In the genomic region with DNA sequence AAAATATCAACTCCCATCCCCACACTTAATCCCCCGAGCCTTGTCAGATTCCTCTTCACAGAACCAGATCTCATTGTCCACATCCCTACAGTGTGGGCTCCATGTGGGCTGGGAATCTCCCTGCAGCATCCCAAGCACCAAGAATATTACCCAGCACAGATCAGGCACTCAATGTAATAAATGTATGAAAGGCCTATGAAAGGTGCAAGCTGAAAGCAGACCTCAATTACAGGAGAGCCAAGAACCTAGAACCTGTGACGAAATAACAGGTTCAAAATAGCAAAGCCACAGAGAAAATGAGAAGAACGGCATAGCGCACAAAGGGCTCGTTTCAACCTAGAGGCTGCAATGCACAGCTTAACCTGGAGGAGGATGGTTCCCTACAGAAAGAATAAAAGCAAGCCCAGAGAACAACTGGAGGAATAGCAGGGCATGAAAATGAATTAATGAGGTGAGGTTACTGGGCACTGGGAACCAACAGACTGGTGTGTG, we compare ENCODE assay signal across 1 cellular context.
A peak's percentile ranks its signal among the peaks of the same experiment; 100 is the strongest.
TF ChIP-seq lines count a peak whose summit lies in the region.

No MANE protein-coding gene starts in this region.

TF ChIP-seq in HepG2, 621 proteins besides CTCF, POLR2A, EP300 and RAD21 (continued from another document):
- TF ChIP-seq, protein P1, sequence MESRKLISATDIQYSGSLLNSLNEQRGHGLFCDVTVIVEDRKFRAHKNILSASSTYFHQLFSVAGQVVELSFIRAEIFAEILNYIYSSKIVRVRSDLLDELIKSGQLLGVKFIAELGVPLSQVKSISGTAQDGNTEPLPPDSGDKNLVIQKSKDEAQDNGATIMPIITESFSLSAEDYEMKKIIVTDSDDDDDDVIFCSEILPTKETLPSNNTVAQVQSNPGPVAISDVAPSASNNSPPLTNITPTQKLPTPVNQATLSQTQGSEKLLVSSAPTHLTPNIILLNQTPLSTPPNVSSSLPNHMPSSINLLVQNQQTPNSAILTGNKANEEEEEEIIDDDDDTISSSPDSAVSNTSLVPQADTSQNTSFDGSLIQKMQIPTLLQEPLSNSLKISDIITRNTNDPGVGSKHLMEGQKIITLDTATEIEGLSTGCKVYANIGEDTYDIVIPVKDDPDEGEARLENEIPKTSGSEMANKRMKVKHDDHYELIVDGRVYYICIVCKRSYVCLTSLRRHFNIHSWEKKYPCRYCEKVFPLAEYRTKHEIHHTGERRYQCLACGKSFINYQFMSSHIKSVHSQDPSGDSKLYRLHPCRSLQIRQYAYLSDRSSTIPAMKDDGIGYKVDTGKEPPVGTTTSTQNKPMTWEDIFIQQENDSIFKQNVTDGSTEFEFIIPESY (CRISPR knock-in tag; IDR thresholded peaks at IDR 0.05) = peak; percentile 97
- TF ChIP-seq ZNF354B (CRISPR knock-in tag; IDR thresholded peaks at IDR 0.05) = no peak
- TF ChIP-seq, protein P2, sequence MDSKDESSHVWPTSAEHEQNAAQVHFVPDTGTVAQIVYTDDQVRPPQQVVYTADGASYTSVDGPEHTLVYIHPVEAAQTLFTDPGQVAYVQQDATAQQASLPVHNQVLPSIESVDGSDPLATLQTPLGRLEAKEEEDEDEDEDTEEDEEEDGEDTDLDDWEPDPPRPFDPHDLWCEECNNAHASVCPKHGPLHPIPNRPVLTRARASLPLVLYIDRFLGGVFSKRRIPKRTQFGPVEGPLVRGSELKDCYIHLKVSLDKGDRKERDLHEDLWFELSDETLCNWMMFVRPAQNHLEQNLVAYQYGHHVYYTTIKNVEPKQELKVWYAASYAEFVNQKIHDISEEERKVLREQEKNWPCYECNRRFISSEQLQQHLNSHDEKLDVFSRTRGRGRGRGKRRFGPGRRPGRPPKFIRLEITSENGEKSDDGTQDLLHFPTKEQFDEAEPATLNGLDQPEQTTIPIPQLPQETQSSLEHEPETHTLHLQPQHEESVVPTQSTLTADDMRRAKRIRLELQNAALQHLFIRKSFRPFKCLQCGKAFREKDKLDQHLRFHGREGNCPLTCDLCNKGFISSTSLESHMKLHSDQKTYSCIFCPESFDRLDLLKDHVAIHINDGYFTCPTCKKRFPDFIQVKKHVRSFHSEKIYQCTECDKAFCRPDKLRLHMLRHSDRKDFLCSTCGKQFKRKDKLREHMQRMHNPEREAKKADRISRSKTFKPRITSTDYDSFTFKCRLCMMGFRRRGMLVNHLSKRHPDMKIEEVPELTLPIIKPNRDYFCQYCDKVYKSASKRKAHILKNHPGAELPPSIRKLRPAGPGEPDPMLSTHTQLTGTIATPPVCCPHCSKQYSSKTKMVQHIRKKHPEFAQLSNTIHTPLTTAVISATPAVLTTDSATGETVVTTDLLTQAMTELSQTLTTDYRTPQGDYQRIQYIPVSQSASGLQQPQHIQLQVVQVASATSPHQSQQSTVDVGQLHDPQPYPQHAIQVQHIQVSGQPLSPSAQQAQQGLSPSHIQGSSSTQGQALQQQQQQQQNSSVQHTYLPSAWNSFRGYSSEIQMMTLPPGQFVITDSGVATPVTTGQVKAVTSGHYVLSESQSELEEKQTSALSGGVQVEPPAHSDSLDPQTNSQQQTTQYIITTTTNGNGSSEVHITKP (CRISPR knock-in tag; IDR thresholded peaks at IDR 0.05; ENCODE audit: low read depth) = no peak
- no peak for TF ChIP-seq SMAD3 (CRISPR knock-in tag; IDR thresholded peaks at IDR 0.05)
- TF ChIP-seq ZNF24 (IDR thresholded peaks at IDR 0.05) = peak; percentile 59; the same call in 1 of the 2 replicates
- no peak for TF ChIP-seq ZNF788 (CRISPR knock-in tag; IDR thresholded peaks at IDR 0.05; ENCODE audit: borderline replicate concordance)
- peak; percentile 4; the same call in 1 of the 2 replicates for TF ChIP-seq STAG1 (CRISPR knock-in tag; IDR thresholded peaks at IDR 0.05)
- peak; percentile 39; the same call in 1 of the 2 replicates for TF ChIP-seq SMC3 (IDR thresholded peaks at IDR 0.05; ENCODE audit: low read length)
- 0 out of 2 replicates have a peak, but pooled peaks have one; percentile 0 for TF ChIP-seq ZNF280D (CRISPR knock-in tag; IDR thresholded peaks at IDR 0.05)
- no peak for TF ChIP-seq ZNF564 (CRISPR knock-in tag; IDR thresholded peaks at IDR 0.05)
- TF ChIP-seq ZSCAN5A (CRISPR knock-in tag; IDR thresholded peaks at IDR 0.05; ENCODE audit: borderline replicate concordance) = 0 out of 2 replicates have a peak, but pooled peaks have one; percentile 39
- TF ChIP-seq DR1 (CRISPR knock-in tag; IDR thresholded peaks at IDR 0.05) = peak; percentile 23; the same call in 1 of the 2 replicates
- TF ChIP-seq ASH2L (IDR thresholded peaks at IDR 0.05; ENCODE audit: insufficient read length, low read depth, low read length) = no peak
- 0 out of 2 replicates have a peak, but pooled peaks have one; percentile 59 for TF ChIP-seq ZNF570 (CRISPR knock-in tag; IDR thresholded peaks at IDR 0.05; ENCODE audit: borderline replicate concordance)
